25 cellular contexts compared by ENCODE assay signal in genomic region chr15:26472661-26473060, GRCh38.
DNase-seq lines count a peak whose midpoint lies in the region; ATAC-seq and TF ChIP-seq lines count a peak whose summit lies in the region.
"Had no signal": no experiment of that assay in that cellular context is flagged by ENCODE, and none has a peak within 500 bp of the region (broad histone marks: within the 10 kb centered on the region; RNA-seq: fewer than 3 reads in every experiment).

No MANE protein-coding gene starts in this region.

- DNase-seq in inferior parietal cortex (ENCODE audit: extremely low spot score): peak; percentile 56
- DNase-seq in neural progenitor cell (ENCODE audit: low spot score): no peak
- peak; percentile 65 for DNase-seq in superior temporal gyrus (ENCODE audit: extremely low spot score)
- no peak for DNase-seq in OCI-M1 (lab: John Stamatoyannopoulos, UW)
- DNase-seq in sigmoid colon: no peak
- DNase-seq: AML-193; C1 segment of cervical spinal cord; CD4-positive, alpha-beta memory T cell; CD4-positive, CD25-positive, alpha-beta regulatory T cell; CD8-positive, alpha-beta memory T cell; COR-L47; DMS 273 treated with DMSO at 0.1 percent for 48 hours; DMS153; DMS53; DMS79; DND-41; EL; GDM1 had no signal

- H3K4me1 Mint-ChIP-seq in neural progenitor cell: no peaks in the 10 kb centered on the region
- H3K4me1 Mint-ChIP-seq: B cell; CD14-positive monocyte; CD4-positive, alpha-beta memory T cell; CD4-positive, CD25-positive, alpha-beta regulatory T cell; CD8-positive, alpha-beta memory T cell had no signal

- no peak for ATAC-seq in GM21619 (IDR thresholded peaks at IDR 0.05; ENCODE audit: unreplicated experiment)
- ATAC-seq: A549, GM12878 had no signal

- H3K36me3 ChIP-seq in BLaER1: no peaks in the 10 kb centered on the region; the same call in 1 of the 2 replicates
- H3K36me3 ChIP-seq in neural progenitor cell: no peaks in the 10 kb centered on the region
- H3K36me3 ChIP-seq in sigmoid colon: no peaks in the 10 kb centered on the region

- WGBS in sigmoid colon, 2 donors: 75 to 82% methylated on average over 5 of the region's 5 CpGs

- intact Hi-C loops in sigmoid colon (cut with DNase I): no loop called here

- H3K4me2 ChIP-seq in BLaER1: peak overlapping the region; percentile 23; the same call in 1 of the 2 replicates
- H3K4me2 ChIP-seq in neural progenitor cell: no peak overlapping the region
- H3K4me2 ChIP-seq: A549 had no signal

- peaks cover 3% of the 10 kb centered on the region for H3K27me3 Mint-ChIP-seq in neural progenitor cell (ENCODE audit: insufficient read depth, low read depth)
- H3K27me3 Mint-ChIP-seq: B cell; CD4-positive, alpha-beta memory T cell; CD4-positive, CD25-positive, alpha-beta regulatory T cell; CD8-positive, alpha-beta memory T cell had no signal

- H3K9me3 ChIP-seq in BLaER1: peaks cover 67% of the 10 kb centered on the region
- H3K9me3 ChIP-seq in neural progenitor cell (ENCODE audit: low read depth): peaks cover 3% of the 10 kb centered on the region
- H3K9me3 ChIP-seq in sigmoid colon: peaks cover 0 to 4% (median 0%) of the 10 kb centered on the region in 4 donors

- H3F3A ChIP-seq in neural progenitor cell (ENCODE audit: low read depth): no peaks in the 10 kb centered on the region

- TF ChIP-seq EP300 in sigmoid colon (IDR thresholded peaks at IDR 0.05): no peak

- peaks cover 9% of the 10 kb centered on the region for H3K9me3 Mint-ChIP-seq in neural progenitor cell

- no peaks in the 10 kb centered on the region for H4K20me1 ChIP-seq in BLaER1
- H4K20me1 ChIP-seq in neural progenitor cell (ENCODE audit: low read depth): no peaks in the 10 kb centered on the region

- no peak overlapping the region for H3K4me3 ChIP-seq in BLaER1
- no peak overlapping the region for H3K4me3 ChIP-seq in neural progenitor cell
- H3K4me3 ChIP-seq in sigmoid colon: no peak overlapping the region
- H3K4me3 ChIP-seq: A549, GM12878 had no signal

- no peaks in the 10 kb centered on the region for H3K36me3 Mint-ChIP-seq in neural progenitor cell
- H3K36me3 Mint-ChIP-seq: CD14-positive monocyte; CD4-positive, alpha-beta memory T cell; CD4-positive, CD25-positive, alpha-beta regulatory T cell had no signal

- H3K27ac ChIP-seq in BLaER1 (no peak overlapping the region; the same call in 1 of the 2 replicates), neural progenitor cell (no peak overlapping the region), sigmoid colon (no peak overlapping the region)
- H3K27ac ChIP-seq: 22Rv1, A549 had no signal

- TF ChIP-seq CTCF in neural progenitor cell (IDR thresholded peaks at IDR 0.05) (no peak), sigmoid colon (IDR thresholded peaks at IDR 0.05) (no peak)

- H3K9ac ChIP-seq in BLaER1 (no peak overlapping the region), neural progenitor cell (no peak overlapping the region)

- H3K27me3 ChIP-seq in BLaER1 (no peaks in the 10 kb centered on the region), neural progenitor cell (no peaks in the 10 kb centered on the region), sigmoid colon (no peaks in the 10 kb centered on the region)

- H3K4me3 Mint-ChIP-seq in neural progenitor cell: no peak overlapping the region
- H3K4me3 Mint-ChIP-seq: B cell; CD14-positive monocyte; CD4-positive, alpha-beta memory T cell; CD4-positive, CD25-positive, alpha-beta regulatory T cell; CD8-positive, alpha-beta memory T cell had no signal

- peak overlapping the region; percentile 32 for H2AFZ ChIP-seq in neural progenitor cell (replicated peaks)

- no peaks in the 10 kb centered on the region for H3K79me2 ChIP-seq in neural progenitor cell (ENCODE audit: low read depth)

- H3K27ac Mint-ChIP-seq in neural progenitor cell: no peak overlapping the region
- H3K27ac Mint-ChIP-seq: B cell; CD14-positive monocyte; CD4-positive, alpha-beta memory T cell; CD4-positive, CD25-positive, alpha-beta regulatory T cell; CD8-positive, alpha-beta memory T cell had no signal

- TF ChIP-seq POLR2A in sigmoid colon (IDR thresholded peaks at IDR 0.05): no peak

- H3K4me1 ChIP-seq in BLaER1 (peaks cover 60% of the 10 kb centered on the region), neural progenitor cell (no peaks in the 10 kb centered on the region), sigmoid colon (no peaks in the 10 kb centered on the region)
- H3K4me1 ChIP-seq: A549 had no signal

Comparison
In these comparisons a context has a peak if more than half of its experiments do, and no peak if none do; other contexts are left out.
1. DNase-seq: peak in inferior parietal cortex (single experiment) and superior temporal gyrus (single experiment); none in neural progenitor cell (single experiment), OCI-M1 (single experiment) and sigmoid colon (single experiment).